In genomic region chr6:126888727-126889725, GRCh38 we compare ENCODE assay signal across 16 cellular contexts.
DNase-seq lines count a peak whose midpoint lies in the region; ATAC-seq and TF ChIP-seq lines count a peak whose summit lies in the region.
"Had no signal": no experiment of that assay in that cellular context is flagged by ENCODE, and none has a peak within 500 bp of the region (broad histone marks: within the 10 kb centered on the region; RNA-seq: fewer than 3 reads in every experiment).

No MANE protein-coding gene starts in this region.

- H3K9ac ChIP-seq in SK-N-MC (ENCODE audit: insufficient read length): no peak overlapping the region
- no peak overlapping the region for H3K9ac ChIP-seq in smooth muscle cell (ENCODE audit: low read depth)
- H3K9ac ChIP-seq: BLaER1 treated with 17β-estradiol and CSF1 and Interleukin-3, amounts not matched to agents 10 nM and 100 nM had no signal

- H3K4me1 ChIP-seq in smooth muscle cell (ENCODE audit: low read depth): no peaks in the 10 kb centered on the region
- H3K4me1 ChIP-seq: BLaER1 treated with 17β-estradiol and CSF1 and Interleukin-3, amounts not matched to agents 10 nM and 100 nM had no signal

- no peak for TF ChIP-seq CTCF in smooth muscle cell (IDR thresholded peaks at IDR 0.05; ENCODE audit: borderline replicate concordance, insufficient read depth, poor library complexity, severe bottlenecking)

- no peaks in the 10 kb centered on the region for H4K20me1 ChIP-seq in smooth muscle cell (ENCODE audit: low read depth)
- H4K20me1 ChIP-seq: BLaER1 treated with 17β-estradiol and CSF1 and Interleukin-3, amounts not matched to agents 10 nM and 100 nM had no signal

- peaks cover 4% of the 10 kb centered on the region for H3K9me3 Mint-ChIP-seq in activated CD4-positive, alpha-beta T cell treated with anti-CD3 and anti-CD28 coated beads, Interleukin-2, amount 10 ng/mL, durations not matched to agents 24 days and 14 days
- H3K9me3 Mint-ChIP-seq in stimulated activated naive B cell treated with anti-CD40 and anti-IgM and Interleukin-4, amounts not matched to agents 10 μg/mL and 1 μg/mL and 100 μg/mL, for 72 hours: peaks cover 4 to 12% of the 10 kb centered on the region in 2 donors
- H3K9me3 Mint-ChIP-seq in activated naive CD8-positive, alpha-beta T cell treated with anti-CD3 and anti-CD28 coated beads, Interleukin-2, amount 50 U/mL, for 24 hours: no peaks in the 10 kb centered on the region
- H3K9me3 Mint-ChIP-seq: CD8-positive, alpha-beta T cell had no signal

- H3K4me3 ChIP-seq in SK-N-MC: no peak overlapping the region
- no peak overlapping the region for H3K4me3 ChIP-seq in smooth muscle cell
- H3K4me3 ChIP-seq: BLaER1 treated with 17β-estradiol and CSF1 and Interleukin-3, amounts not matched to agents 10 nM and 100 nM had no signal

- no peaks in the 10 kb centered on the region for H3K27me3 Mint-ChIP-seq in activated CD4-positive, alpha-beta T cell treated with anti-CD3 and anti-CD28 coated beads, Interleukin-2, amount 10 ng/mL, durations not matched to agents 24 days and 14 days
- no peaks in the 10 kb centered on the region for H3K27me3 Mint-ChIP-seq in stimulated activated naive B cell treated with anti-CD40 and anti-IgM and Interleukin-4, amounts not matched to agents 10 μg/mL and 1 μg/mL and 100 μg/mL, for 72 hours
- H3K27me3 Mint-ChIP-seq in activated naive CD8-positive, alpha-beta T cell treated with anti-CD3 and anti-CD28 coated beads, Interleukin-2, amount 50 U/mL, for 24 hours: no peaks in the 10 kb centered on the region
- H3K27me3 Mint-ChIP-seq: B cell, IgD-negative memory B cell had no signal

- no peaks in the 10 kb centered on the region for H3K9me3 ChIP-seq in SK-N-MC (ENCODE audit: low read depth, low read length)
- no peaks in the 10 kb centered on the region for H3K9me3 ChIP-seq in smooth muscle cell (replicated peaks; ENCODE audit: low read depth)

- no peaks in the 10 kb centered on the region for H3K79me2 ChIP-seq in smooth muscle cell (ENCODE audit: low read depth)

- H3K27me3 ChIP-seq in smooth muscle cell (ENCODE audit: low read depth): no peaks in the 10 kb centered on the region
- H3K27me3 ChIP-seq: BLaER1 treated with 17β-estradiol and CSF1 and Interleukin-3, amounts not matched to agents 10 nM and 100 nM had no signal

- intact Hi-C loops in activated CD4-positive, alpha-beta T cell treated with anti-CD3 and anti-CD28 coated beads, Interleukin-2, amount 10 ng/mL, durations not matched to agents 24 days and 14 days (cut with micrococcal nuclease): no loop called here

- 78% methylated on average over 5 of the region's 5 CpGs for WGBS in smooth muscle cell (ENCODE audit: low lambda C conversion rate)

- H3K27ac Mint-ChIP-seq in activated CD4-positive, alpha-beta T cell treated with anti-CD3 and anti-CD28 coated beads, Interleukin-2, amount 10 ng/mL, durations not matched to agents 24 days and 14 days: no peak overlapping the region
- peak overlapping the region; percentile 38 for H3K27ac Mint-ChIP-seq in stimulated activated naive B cell treated with anti-CD40 and anti-IgM and Interleukin-4, amounts not matched to agents 10 μg/mL and 1 μg/mL and 100 μg/mL, for 72 hours
- H3K27ac Mint-ChIP-seq in activated naive CD8-positive, alpha-beta T cell treated with anti-CD3 and anti-CD28 coated beads, Interleukin-2, amount 50 U/mL, for 24 hours: no peak overlapping the region
- H3K27ac Mint-ChIP-seq: B cell; CD8-positive, alpha-beta T cell; H9; IgD-negative memory B cell had no signal

- H3K4me3 Mint-ChIP-seq in activated CD4-positive, alpha-beta T cell treated with anti-CD3 and anti-CD28 coated beads, Interleukin-2, amount 10 ng/mL, durations not matched to agents 24 days and 14 days: no peak overlapping the region
- H3K4me3 Mint-ChIP-seq in stimulated activated naive B cell treated with anti-CD40 and anti-IgM and Interleukin-4, amounts not matched to agents 10 μg/mL and 1 μg/mL and 100 μg/mL, for 72 hours: no peak overlapping the region
- H3K4me3 Mint-ChIP-seq in activated naive CD8-positive, alpha-beta T cell treated with anti-CD3 and anti-CD28 coated beads, Interleukin-2, amount 50 U/mL, for 24 hours: no peak overlapping the region
- H3K4me3 Mint-ChIP-seq: B cell; CD8-positive, alpha-beta T cell; H9; IgD-negative memory B cell had no signal

- peak; percentile 30 for DNase-seq in activated CD4-positive, alpha-beta T cell treated with anti-CD3 and anti-CD28 coated beads, Interleukin-2, amount 10 ng/mL, durations not matched to agents 24 days and 14 days
- no peak for DNase-seq in activated CD4-positive, alpha-beta T cell treated with anti-CD3 and anti-CD28 coated beads, Interleukin-2, amount 50 U/mL, for 48 hours
- DNase-seq in SK-N-MC (ENCODE audit: low read depth, low spot score) (no peak), glomerular endothelial cell (ENCODE audit: extremely low read depth, low read depth, low spot score) (peak; percentile 68), smooth muscle cell (lab: John Stamatoyannopoulos, UW; ENCODE audit: unreplicated experiment) (no peak), RKO (ENCODE audit: low spot score) (no peak)
- no peak for DNase-seq in stimulated activated naive B cell treated with anti-CD40 and anti-IgM and Interleukin-4, amounts not matched to agents 10 μg/mL and 1 μg/mL and 100 μg/mL, for 72 hours
- no peak for DNase-seq in activated naive CD8-positive, alpha-beta T cell treated with anti-CD3 and anti-CD28 coated beads, Interleukin-2, amount 50 U/mL, for 24 hours
- DNase-seq: 8988T; CD8-positive, alpha-beta T cell; GF-D8; H9 had no signal

- no peaks in the 10 kb centered on the region for H3K36me3 Mint-ChIP-seq in activated CD4-positive, alpha-beta T cell treated with anti-CD3 and anti-CD28 coated beads, Interleukin-2, amount 10 ng/mL, durations not matched to agents 24 days and 14 days (ENCODE audit: low read depth)
- no peaks in the 10 kb centered on the region for H3K36me3 Mint-ChIP-seq in stimulated activated naive B cell treated with anti-CD40 and anti-IgM and Interleukin-4, amounts not matched to agents 10 μg/mL and 1 μg/mL and 100 μg/mL, for 72 hours
- H3K36me3 Mint-ChIP-seq in activated naive CD8-positive, alpha-beta T cell treated with anti-CD3 and anti-CD28 coated beads, Interleukin-2, amount 50 U/mL, for 24 hours (ENCODE audit: low read depth): no peaks in the 10 kb centered on the region
- H3K36me3 Mint-ChIP-seq: CD8-positive, alpha-beta T cell; IgD-negative memory B cell had no signal

- H3K36me3 ChIP-seq in SK-N-MC (ENCODE audit: insufficient read depth, low read length): no peaks in the 10 kb centered on the region
- H3K36me3 ChIP-seq in smooth muscle cell (ENCODE audit: low read depth): no peaks in the 10 kb centered on the region
- H3K36me3 ChIP-seq: BLaER1 treated with 17β-estradiol and CSF1 and Interleukin-3, amounts not matched to agents 10 nM and 100 nM had no signal

- H2AFZ ChIP-seq in smooth muscle cell (ENCODE audit: low read depth): no peak overlapping the region

- no peaks in the 10 kb centered on the region for H3K4me1 Mint-ChIP-seq in activated CD4-positive, alpha-beta T cell treated with anti-CD3 and anti-CD28 coated beads, Interleukin-2, amount 10 ng/mL, durations not matched to agents 24 days and 14 days
- no peaks in the 10 kb centered on the region for H3K4me1 Mint-ChIP-seq in stimulated activated naive B cell treated with anti-CD40 and anti-IgM and Interleukin-4, amounts not matched to agents 10 μg/mL and 1 μg/mL and 100 μg/mL, for 72 hours
- H3K4me1 Mint-ChIP-seq in activated naive CD8-positive, alpha-beta T cell treated with anti-CD3 and anti-CD28 coated beads, Interleukin-2, amount 50 U/mL, for 24 hours: no peaks in the 10 kb centered on the region
- H3K4me1 Mint-ChIP-seq: B cell, H9, IgD-negative memory B cell had no signal

- no peaks in the 10 kb centered on the region for H3F3A ChIP-seq in smooth muscle cell (ENCODE audit: low read depth)

- H3K27ac ChIP-seq in SK-N-MC: peak overlapping the region; percentile 52
- no peak overlapping the region for H3K27ac ChIP-seq in smooth muscle cell (ENCODE audit: low read depth)
- H3K27ac ChIP-seq: BLaER1 treated with 17β-estradiol and CSF1 and Interleukin-3, amounts not matched to agents 10 nM and 100 nM had no signal

- no peak overlapping the region for H3K4me2 ChIP-seq in smooth muscle cell
- H3K4me2 ChIP-seq: BLaER1 treated with 17β-estradiol and CSF1 and Interleukin-3, amounts not matched to agents 10 nM and 100 nM had no signal

- ATAC-seq in stimulated activated naive B cell treated with anti-CD40 and anti-IgM and Interleukin-4, amounts not matched to agents 10 μg/mL and 1 μg/mL and 100 μg/mL, for 72 hours (replicated peaks): no peak
- ATAC-seq in activated naive CD8-positive, alpha-beta T cell treated with anti-CD3 and anti-CD28 coated beads, Interleukin-2, amount 50 U/mL, for 24 hours: no peak
- ATAC-seq: CD8-positive, alpha-beta T cell; HepG2 had no signal

Comparison
In these comparisons a context has a peak if more than half of its experiments do, and no peak if none do; other contexts are left out.
1. DNase-seq: peak in activated CD4-positive, alpha-beta T cell treated with anti-CD3 and anti-CD28 coated beads, Interleukin-2, amount 10 ng/mL, durations not matched to agents 24 days and 14 days (single experiment) and glomerular endothelial cell (single experiment); none in activated CD4-positive, alpha-beta T cell treated with anti-CD3 and anti-CD28 coated beads, Interleukin-2, amount 50 U/mL, for 48 hours (0 of 2), SK-N-MC (single experiment), stimulated activated naive B cell treated with anti-CD40 and anti-IgM and Interleukin-4, amounts not matched to agents 10 μg/mL and 1 μg/mL and 100 μg/mL, for 72 hours (single experiment), smooth muscle cell (single experiment), activated naive CD8-positive, alpha-beta T cell treated with anti-CD3 and anti-CD28 coated beads, Interleukin-2, amount 50 U/mL, for 24 hours (single experiment) and RKO (single experiment).